Comparison of ENCODE assay signal across 17 cellular contexts in genomic region chr1:2283371-2283990, GRCh38. TPM values are rescaled to one million over a fixed set of nuclear protein-coding genes. Genes with fewer than 3 reads are reported as not detected.
DNase-seq lines count a peak whose midpoint lies in the region; ATAC-seq and TF ChIP-seq lines count a peak whose summit lies in the region.
"Had no signal": no experiment of that assay in that cellular context is flagged by ENCODE, and none has a peak within 500 bp of the region (broad histone marks: within the 10 kb centered on the region; RNA-seq: fewer than 3 reads in every experiment).

No MANE protein-coding gene starts in this region.

- H3K9me3 Mint-ChIP-seq in MCF 10A (ENCODE audit: unreplicated experiment) = no peaks in the 10 kb centered on the region
- H3K9me3 Mint-ChIP-seq: HFFc6 had no signal

- no peak for ATAC-seq in Right ventricle myocardium superior (ENCODE audit: poor library complexity)
- ATAC-seq in right lobe of liver = peak in 1 of 4 donors; percentile 1
- no peak for ATAC-seq in HG02588 (IDR thresholded peaks at IDR 0.05; ENCODE audit: unreplicated experiment)

- H3K36me3 ChIP-seq in right lobe of liver (no peaks in the 10 kb centered on the region), subcutaneous abdominal adipose tissue (ENCODE audit: control insufficient read depth in 5 of 5, insufficient read depth in 5 of 5, low read length in 5 of 5) (peaks cover 0 to 6% (median 0%) of the 10 kb centered on the region in 5 donors)

- intact Hi-C loops in Right ventricle myocardium superior (cut with DNase I) (no loop called here), cardiac septum (cut with DNase I) (no loop called here), right lobe of liver (cut with DNase I) (no loop called here), MCF 10A (cut with micrococcal nuclease) (no loop called here)

- peaks cover 17% of the 10 kb centered on the region for H3K36me3 Mint-ChIP-seq in MCF 10A (ENCODE audit: insufficient read depth, unreplicated experiment)

- CTCF ChIA-PET in MCF 10A (lab: Yijun Ruan, JAX) = interaction anchor here (1.2 kb wide), 1 partner anchor 28 kb away, joined by 4 read pairs; no protein-coding TSS in a partner anchor

- no peaks in the 10 kb centered on the region for H3K9me3 ChIP-seq in right lobe of liver
- no peaks in the 10 kb centered on the region for H3K9me3 ChIP-seq in subcutaneous abdominal adipose tissue (ENCODE audit: control insufficient read depth in 5 of 5, low read length in 5 of 5)

- H3K4me1 ChIP-seq in right lobe of liver = peaks cover 0 to 47% (median 15%) of the 10 kb centered on the region in 4 donors
- peaks cover 3 to 60% (median 37%) of the 10 kb centered on the region in 5 donors for H3K4me1 ChIP-seq in subcutaneous abdominal adipose tissue (ENCODE audit: control insufficient read depth in 5 of 5, insufficient read depth in 5 of 5, low read length in 5 of 5)

- no peak for TF ChIP-seq POLR2A in right lobe of liver (IDR thresholded peaks at IDR 0.05)

- peaks cover 6% of the 10 kb centered on the region for H3K4me1 Mint-ChIP-seq in MCF 10A (ENCODE audit: insufficient read depth, unreplicated experiment)

- BruUV-seq in MCF 10A (replicated peaks; lab: Mats Ljungman, UMichigan) = no TSS peak

- peak overlapping the region in 1 of 5 donors; percentile 69 for H3K9ac ChIP-seq in subcutaneous abdominal adipose tissue (ENCODE audit: low read length in 5 of 5)

- H3K27ac Mint-ChIP-seq in MCF 10A (ENCODE audit: low read depth, unreplicated experiment) = no peak overlapping the region
- H3K27ac Mint-ChIP-seq: CD14-positive monocyte, HFFc6 had no signal

- H3K27ac ChIP-seq in adipose tissue (ENCODE audit: low read depth, low read length) (peak overlapping the region; percentile 31), right lobe of liver (peak overlapping the region in 1 of 3 donors; percentile 84), subcutaneous abdominal adipose tissue (ENCODE audit: low read depth, low read length) (peak overlapping the region; percentile 70)

- no peak for TF ChIP-seq CTCF in right lobe of liver (IDR thresholded peaks at IDR 0.05)
- no peak for TF ChIP-seq CTCF in MCF 10A (IDR thresholded peaks at IDR 0.05; ENCODE audit: unreplicated experiment)

- H3K4me3 ChIP-seq in right lobe of liver = no peak overlapping the region
- no peak overlapping the region for H3K4me3 ChIP-seq in subcutaneous abdominal adipose tissue (ENCODE audit: low read depth in 1 of 5, low read length in 5 of 5)

- DNase-seq in Right ventricle myocardium superior (peak; percentile 36), cardiac septum (ENCODE audit: low spot score) (no peak), right lobe of liver (peak in 2 of 3 donors; percentile 21 to 49), COR-L47 (lab: John Stamatoyannopoulos, UW) (no peak), MCF 10A (ENCODE audit: unreplicated experiment) (no peak)
- DNase-seq: Calu3, GOT3, HFFc6, MM.1S, NCI-H1105, NCI-H1694 treated with DMSO at 0.1 percent for 48 hours, NCI-H774, SIG-M5 had no signal

- POLR2A ChIA-PET in MCF 10A (lab: Yijun Ruan, JAX) = no interaction called here

- H3K27me3 Mint-ChIP-seq in MCF 10A (ENCODE audit: insufficient read depth, unreplicated experiment) = no peaks in the 10 kb centered on the region

- H3K4me3 Mint-ChIP-seq in MCF 10A (ENCODE audit: unreplicated experiment) = no peak overlapping the region
- H3K4me3 Mint-ChIP-seq: CD14-positive monocyte, HFFc6 had no signal

- 87 to 90% (median 90%) methylated on average over 21 of the region's 21 CpGs for WGBS in adipose tissue, 3 donors
- WGBS in right lobe of liver (ENCODE audit: insufficient coverage, low coverage, low lambda C conversion rate, missing lambda C conversion rate) = no CpG with 5 or more reads among the region's 21 CpGs

- no peaks in the 10 kb centered on the region for H3K27me3 ChIP-seq in right lobe of liver
- no peaks in the 10 kb centered on the region for H3K27me3 ChIP-seq in subcutaneous abdominal adipose tissue (ENCODE audit: control insufficient read depth in 5 of 5, insufficient read depth in 4 of 5, low read length in 5 of 5)

RNA-seq across cellular contexts. Expression of gene SKI, which starts 55.4 kb away (rescaled TPM):
- total RNA-seq in Right ventricle myocardium superior (35.1 TPM), cardiac septum (39.9 TPM), right lobe of liver (10 to 100 TPM; 23.7 to 84.8 (median 31.4) TPM), MCF 10A (2022) (42.7 and 53.7 TPM in 2 replicates)
- polyA plus RNA-seq in adipose tissue = 10 to 100 TPM in 2 of 3 donors, 1 to 10 TPM in 1; 9.5 to 69.2 (median 36.3) TPM

Comparison
In these comparisons a context has a peak if more than half of its experiments do, and no peak if none do; other contexts are left out.
1. DNase-seq: peak in Right ventricle myocardium superior (single experiment) and right lobe of liver (2 of 3); none in cardiac septum (single experiment), COR-L47 (single experiment) and MCF 10A (single experiment).